Comparison of ENCODE assay signal across 12 cellular contexts in genomic region chr16:3578121-3578520, GRCh38. TPM values are rescaled to one million over a fixed set of nuclear protein-coding genes. Genes with fewer than 3 reads are reported as not detected.
DNase-seq lines count a peak whose midpoint lies in the region; ATAC-seq and TF ChIP-seq lines count a peak whose summit lies in the region.
"Had no signal": no experiment of that assay in that cellular context is flagged by ENCODE, and none has a peak within 500 bp of the region (broad histone marks: within the 10 kb centered on the region; RNA-seq: fewer than 3 reads in every experiment).

No MANE protein-coding gene starts in this region.

- no peaks in the 10 kb centered on the region for H3K27me3 ChIP-seq in HL-60 (ENCODE audit: insufficient read depth, poor library complexity, severe bottlenecking)

- ATAC-seq in GM18868 (IDR thresholded peaks at IDR 0.05; ENCODE audit: unreplicated experiment) (no peak), GM21447 (IDR thresholded peaks at IDR 0.05; ENCODE audit: unreplicated experiment) (no peak), HG03457 (IDR thresholded peaks at IDR 0.05; ENCODE audit: unreplicated experiment) (no peak)
- ATAC-seq: gastroesophageal sphincter had no signal

- POLR2A ChIA-PET in activated CD4-positive, alpha-beta memory T cell treated with anti-CD3 and anti-CD28 coated beads for 36 hours (lab: Charles Lee), result interaction anchor here (1.3 kb wide), 1 partner anchor 33 kb away, joined by 4 read pairs; the partner anchor contains the start of gene SLX4

- H3K4me3 ChIP-seq in HL-60 (replicated peaks; ENCODE audit: insufficient read depth, low read length), result no peak overlapping the region
- H3K4me3 ChIP-seq: HAP-1 had no signal

- H3K27ac ChIP-seq in HL-60 (replicated peaks), result peak overlapping the region; percentile 19; the same call in 1 of the 2 replicates
- H3K27ac ChIP-seq: gastroesophageal sphincter had no signal

- intact Hi-C loops in activated CD4-positive, alpha-beta memory T cell treated with anti-CD3 and anti-CD28 coated beads for 36 hours (cut with micrococcal nuclease), result loop anchor here (1.0 to 10.0 kb wide), 4 partner anchors 33 to 73 kb away; partner anchors contain the start of genes CLUAP1 and SLX4

- CTCF ChIA-PET in activated CD4-positive, alpha-beta memory T cell treated with anti-CD3 and anti-CD28 coated beads for 36 hours (lab: Charles Lee), result no interaction called here

- peaks cover 6% of the 10 kb centered on the region for H3K36me3 Mint-ChIP-seq in activated CD4-positive, alpha-beta memory T cell treated with anti-CD3 and anti-CD28 coated beads for 36 hours

- H3K27ac Mint-ChIP-seq in activated CD4-positive, alpha-beta memory T cell treated with anti-CD3 and anti-CD28 coated beads for 36 hours, result peak overlapping the region; percentile 94

- H3K9me3 Mint-ChIP-seq in activated CD4-positive, alpha-beta memory T cell treated with anti-CD3 and anti-CD28 coated beads for 36 hours, result no peaks in the 10 kb centered on the region

- no peaks in the 10 kb centered on the region for H3K27me3 Mint-ChIP-seq in activated CD4-positive, alpha-beta memory T cell treated with anti-CD3 and anti-CD28 coated beads for 36 hours

- no peak for TF ChIP-seq CTCF in HL-60 (IDR thresholded peaks at IDR 0.05; ENCODE audit: insufficient read depth, low read length)

- H3K4me3 Mint-ChIP-seq in activated CD4-positive, alpha-beta memory T cell treated with anti-CD3 and anti-CD28 coated beads for 36 hours, result peak overlapping the region; percentile 99

- DNase-seq in HL-60 (ENCODE audit: low read depth in 1 of 2, low spot score in 1 of 2) (no peak), superior temporal gyrus (ENCODE audit: extremely low spot score) (no peak)
- peak; percentile 74 for DNase-seq in activated CD4-positive, alpha-beta memory T cell treated with anti-CD3 and anti-CD28 coated beads for 36 hours
- DNase-seq in effector CD4-positive, alpha-beta T cell, result peak; percentile 17
- peak in 2 of 3 experiments; percentile 23 to 27 for DNase-seq in stimulated activated CD4-positive, alpha-beta T cell treated with anti-CD3 and anti-CD28 coated beads, TNF-alpha, amount 100 ng/mL, for 24 hours (ENCODE audit: low read depth in 3 of 3)
- DNase-seq: mesenchymal stem cell, NCI-H2171 treated with DMSO at 0.1 percent for 48 hours had no signal

- H3K4me1 Mint-ChIP-seq in activated CD4-positive, alpha-beta memory T cell treated with anti-CD3 and anti-CD28 coated beads for 36 hours (ENCODE audit: low read depth), result peaks cover 38% of the 10 kb centered on the region

RNA-seq across cellular contexts. Expression of gene NLRC3, which starts 0.9 kb away (rescaled TPM):
- total RNA-seq in activated CD4-positive, alpha-beta memory T cell treated with anti-CD3 and anti-CD28 coated beads for 36 hours, result 10 to 100 TPM; 25.9 to 28.4 TPM

RNA-seq across cellular contexts. Expression of gene SLX4, which starts 33.3 kb away (rescaled TPM):
- 10 to 100 TPM; 13.4 to 15.3 TPM for total RNA-seq in activated CD4-positive, alpha-beta memory T cell treated with anti-CD3 and anti-CD28 coated beads for 36 hours

Comparison
In these comparisons a context has a peak if more than half of its experiments do, and no peak if none do; other contexts are left out.
1. DNase-seq: peak in activated CD4-positive, alpha-beta memory T cell treated with anti-CD3 and anti-CD28 coated beads for 36 hours (single experiment), effector CD4-positive, alpha-beta T cell (single experiment) and stimulated activated CD4-positive, alpha-beta T cell treated with anti-CD3 and anti-CD28 coated beads, TNF-alpha, amount 100 ng/mL, for 24 hours (2 of 3); none in HL-60 (0 of 2) and superior temporal gyrus (single experiment).